9 cellular contexts compared by ENCODE assay signal in the genomic region with DNA sequence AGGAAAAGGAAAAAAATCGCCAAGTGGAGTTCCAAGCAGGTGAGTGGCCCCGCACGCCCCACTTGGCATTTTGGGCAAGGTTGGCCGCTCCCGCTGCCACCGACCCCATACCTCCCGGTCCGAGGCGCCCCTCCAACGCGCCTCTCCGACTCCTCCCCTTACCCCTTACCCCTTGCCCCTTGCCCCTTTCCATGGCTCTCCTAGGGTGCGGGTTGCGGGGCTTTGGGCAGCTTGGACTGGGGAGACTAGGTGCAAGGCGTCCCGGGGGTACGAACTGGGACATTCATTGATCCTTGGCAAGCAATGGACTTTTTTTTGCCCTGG. TPM values are rescaled to one million over a fixed set of nuclear protein-coding genes. Genes with fewer than 3 reads are reported as not detected.
A peak's percentile ranks its signal among the peaks of the same experiment; 100 is the strongest.
DNase-seq lines count a peak whose midpoint lies in the region; ATAC-seq and TF ChIP-seq lines count a peak whose summit lies in the region.
"Had no signal": no experiment of that assay in that cellular context is flagged by ENCODE, and none has a peak within 500 bp of the region (broad histone marks: within the 10 kb centered on the region; RNA-seq: fewer than 3 reads in every experiment).

No MANE protein-coding gene starts in this region.

- H3K4me1 ChIP-seq in CD8-positive, alpha-beta memory T cell (ENCODE audit: insufficient read depth, low read length), result no peaks in the 10 kb centered on the region
- peaks cover 6 to 17% of the 10 kb centered on the region in 2 experiments for H3K4me1 ChIP-seq in trophoblast cell (ENCODE audit: control insufficient read depth in 1 of 2, insufficient read depth in 2 of 2, low read length in 2 of 2)

- H2BK12ac ChIP-seq in trophoblast cell (ENCODE audit: low read length), result no peak overlapping the region

- no peak overlapping the region for H3K27ac Mint-ChIP-seq in CD8-positive, alpha-beta memory T cell

- H3K36me3 ChIP-seq in CD8-positive, alpha-beta memory T cell (ENCODE audit: insufficient read depth, low read length), result no peaks in the 10 kb centered on the region
- no peaks in the 10 kb centered on the region for H3K36me3 ChIP-seq in trophoblast cell (ENCODE audit: control insufficient read depth in 1 of 2, insufficient read depth in 2 of 2, low read length in 2 of 2)

- peaks cover 7% of the 10 kb centered on the region for H3K79me1 ChIP-seq in trophoblast cell (ENCODE audit: low read length)

- peak overlapping the region; percentile 64 to 87 (median 72) for H3K4me3 Mint-ChIP-seq in CD8-positive, alpha-beta memory T cell

- no peak overlapping the region for H2AFZ ChIP-seq in trophoblast cell (ENCODE audit: insufficient read depth, low read length, poor library complexity)

- no peak overlapping the region for H2AK5ac ChIP-seq in trophoblast cell (ENCODE audit: low read length)

- H3K27ac ChIP-seq in CD8-positive, alpha-beta memory T cell (ENCODE audit: low read depth, low read length), result no peak overlapping the region
- H3K27ac ChIP-seq in trophoblast cell (ENCODE audit: low read depth, low read length), result no peak overlapping the region
- H3K27ac ChIP-seq: RWPE1 had no signal

- no peak overlapping the region for H4K91ac ChIP-seq in trophoblast cell (ENCODE audit: low read depth, low read length)

- no peak overlapping the region for H3K4me3 ChIP-seq in CD8-positive, alpha-beta memory T cell (ENCODE audit: low read length)
- H3K4me3 ChIP-seq in WI38 (ENCODE audit: low read depth, low read length) (peak overlapping the region; percentile 57), fibroblast of villous mesenchyme (ENCODE audit: low read depth, low read length) (peak overlapping the region; percentile 62), trophoblast cell (ENCODE audit: low read depth, low read length) (peak overlapping the region; percentile 68)

- no peaks in the 10 kb centered on the region for H3K9me3 Mint-ChIP-seq in CD8-positive, alpha-beta memory T cell

- no peak overlapping the region for H3K9ac ChIP-seq in trophoblast cell (ENCODE audit: low read length)

- no peak overlapping the region for H4K8ac ChIP-seq in trophoblast cell (ENCODE audit: low read depth, low read length)

- TF ChIP-seq CTCF in WI38 (IDR thresholded peaks at IDR 0.05; ENCODE audit: low read depth, low read length) (no peak), fibroblast of villous mesenchyme (IDR thresholded peaks at IDR 0.05; ENCODE audit: insufficient read depth, low read depth, low read length) (no peak)

- POLR2A ChIA-PET in CD8-positive, alpha-beta memory T cell (lab: Charles Lee), result no interaction called here

- H2BK5ac ChIP-seq in trophoblast cell (ENCODE audit: low read depth, low read length, poor library complexity), result no peak overlapping the region

- no peak overlapping the region for H3K4ac ChIP-seq in trophoblast cell (ENCODE audit: low read depth, low read length)

- H3K4me1 Mint-ChIP-seq in CD8-positive, alpha-beta memory T cell, result peaks cover 6 to 18% (median 10%) of the 10 kb centered on the region in 3 donors

- no peak overlapping the region for H3K14ac ChIP-seq in trophoblast cell (ENCODE audit: low read length)

- WGBS in trophoblast cell (ENCODE audit: extremely low coverage, insufficient coverage, insufficient read length), result no CpG with 5 or more reads among the region's 17 CpGs

- H3K27me3 ChIP-seq in CD8-positive, alpha-beta memory T cell (ENCODE audit: insufficient read depth, low read length, poor library complexity, severe bottlenecking), result no peaks in the 10 kb centered on the region
- no peaks in the 10 kb centered on the region for H3K27me3 ChIP-seq in trophoblast cell (ENCODE audit: insufficient read depth, low read length)

- ATAC-seq in GM21367 (IDR thresholded peaks at IDR 0.05; ENCODE audit: unreplicated experiment) (no peak), GM21825 (IDR thresholded peaks at IDR 0.05; ENCODE audit: unreplicated experiment) (no peak)

- H3K18ac ChIP-seq in trophoblast cell (ENCODE audit: low read length), result no peak overlapping the region

- H2BK120ac ChIP-seq in trophoblast cell (ENCODE audit: insufficient read depth, low read length, poor library complexity), result no peak overlapping the region

- H4K12ac ChIP-seq in trophoblast cell (ENCODE audit: low read depth, low read length), result no peak overlapping the region

- H3K27me3 Mint-ChIP-seq in CD8-positive, alpha-beta memory T cell, result peaks cover 21 to 34% of the 10 kb centered on the region in 2 donors

- no peaks in the 10 kb centered on the region for H3K79me2 ChIP-seq in trophoblast cell (ENCODE audit: control insufficient read depth, insufficient read depth, low read length, poor library complexity)

- peak in 1 of 5 donors; percentile 2 for DNase-seq in CD8-positive, alpha-beta memory T cell
- no peak for DNase-seq in fibroblast of villous mesenchyme (ENCODE audit: low read depth)
- DNase-seq in trophoblast cell, result no peak
- DNase-seq in NCI-H748 (lab: John Stamatoyannopoulos, UW; ENCODE audit: unreplicated experiment), result no peak
- DNase-seq in NCI-H2107 (lab: John Stamatoyannopoulos, UW), result no peak

- H3K9me3 ChIP-seq in CD8-positive, alpha-beta memory T cell (ENCODE audit: low read length), result no peaks in the 10 kb centered on the region
- no peaks in the 10 kb centered on the region for H3K9me3 ChIP-seq in trophoblast cell (ENCODE audit: insufficient read depth, low read depth, low read length)

- H3K36me3 Mint-ChIP-seq in CD8-positive, alpha-beta memory T cell, result no peaks in the 10 kb centered on the region

- peak overlapping the region; percentile 93 for H3K4me2 ChIP-seq in trophoblast cell (ENCODE audit: low read length)

- CTCF ChIA-PET in CD8-positive, alpha-beta memory T cell (lab: Charles Lee), result no interaction called here

- H3K23ac ChIP-seq in trophoblast cell (ENCODE audit: low read length), result no peak overlapping the region

RNA-seq across cellular contexts. Expression of a gene that starts 0.7 kb away (rescaled TPM):
- total RNA-seq in CD8-positive, alpha-beta memory T cell, result under 1 TPM; 0.46 to 0.78 TPM
- polyA plus RNA-seq in CD8-positive, alpha-beta memory T cell, result 0.24 TPM
- 10.6 and 10.8 TPM in 2 replicates for total RNA-seq in fibroblast of villous mesenchyme
- 6.3 and 7.0 TPM in 2 replicates for polyA plus RNA-seq in trophoblast cell (2013)
